ENCODE assay signal across 12 cellular contexts in the genomic region with DNA sequence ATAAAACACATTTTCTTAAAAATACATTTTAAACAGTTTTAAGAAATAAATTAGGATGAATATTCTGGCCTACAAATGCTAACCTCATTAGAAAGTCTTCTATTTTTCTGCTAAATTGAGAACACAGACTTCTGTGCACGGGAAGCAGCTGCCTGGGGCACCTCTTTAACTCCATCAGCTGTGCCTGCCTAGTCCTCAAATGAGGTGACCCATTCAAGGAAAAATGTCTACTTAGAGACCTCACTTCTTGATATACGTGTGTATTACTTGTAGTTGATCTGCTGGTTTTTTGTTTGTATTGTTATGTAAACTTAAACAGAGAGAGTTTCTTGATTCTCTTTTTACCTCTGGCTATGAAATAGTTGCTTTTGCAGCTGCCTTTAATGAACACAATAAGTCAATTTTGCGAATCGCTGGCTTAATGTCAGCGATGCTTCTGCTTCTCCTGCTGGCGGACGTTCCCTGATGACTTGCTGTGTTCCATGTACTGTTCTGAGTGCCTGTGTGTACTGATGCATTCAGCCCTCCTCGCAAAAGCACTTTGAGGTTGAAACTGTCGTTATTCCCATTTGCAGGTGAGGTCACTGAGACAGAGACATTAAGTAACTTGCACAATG.
DNase-seq lines count a peak whose midpoint lies in the region; ATAC-seq, FAIRE-seq and TF ChIP-seq lines count a peak whose summit lies in the region.
"Had no signal": no experiment of that assay in that cellular context is flagged by ENCODE, and none has a peak within 500 bp of the region (broad histone marks: within the 10 kb centered on the region; RNA-seq: fewer than 3 reads in every experiment).

No MANE protein-coding gene starts in this region.

- H3K9me2 ChIP-seq in PC-3 (replicated peaks; ENCODE audit: low read length) = no peaks in the 10 kb centered on the region

- no peaks in the 10 kb centered on the region for H3F3A ChIP-seq in PC-3 (ENCODE audit: low read length, unreplicated experiment)

- H3K9ac ChIP-seq in PC-3 (ENCODE audit: low read length) (no peak overlapping the region), skeletal muscle satellite cell (ENCODE audit: low read depth, low read length) (no peak overlapping the region)

- H3K9me3 ChIP-seq in PC-3 (ENCODE audit: low read length) = no peaks in the 10 kb centered on the region
- H3K9me3 ChIP-seq in skeletal muscle satellite cell (replicated peaks; ENCODE audit: low read length) = no peaks in the 10 kb centered on the region
- no peaks in the 10 kb centered on the region for H3K9me3 ChIP-seq in transverse colon
- H3K9me3 ChIP-seq: tibial nerve had no signal

- in situ Hi-C loops in transverse colon (cut with MboI; ENCODE audit: low pct_ligation_motif_present in 1 of 4, low pct_unique_long_range_greater_than_20kb in 1 of 4, low sequenced_read_pairs in 3 of 4) = no loop called here

- DNase-seq in H54 (ENCODE audit: insufficient read length, low spot score) (no peak), PC-3 (peak; percentile 24), head of caudate nucleus (peak in 39 of 42 donors; percentile 24 to 88 (median 63)), DMS153 (lab: John Stamatoyannopoulos, UW) (no peak), transverse colon (no peak)
- DNase-seq: activated CD4-positive, CD25-positive, alpha-beta regulatory T cell; activated effector memory CD4-positive, alpha-beta T cell treated with anti-CD3 and anti-CD28 coated beads, Interleukin-2, amount 50 U/mL, for 16 hours; NCI-H1048; stimulated activated CD4-positive, alpha-beta T cell treated with anti-CD3 and anti-CD28 coated beads, Interleukin-4, amount 100 ng/mL, for 4 hours had no signal

- no peaks in the 10 kb centered on the region for H3K4me1 ChIP-seq in PC-3 (ENCODE audit: insufficient read depth, low read length)
- H3K4me1 ChIP-seq in skeletal muscle satellite cell (ENCODE audit: control insufficient read depth, insufficient read depth, low read length) = no peaks in the 10 kb centered on the region
- H3K4me1 ChIP-seq in transverse colon = no peaks in the 10 kb centered on the region

- POLR2A ChIA-PET in PC-3 (lab: Charles Lee; ENCODE audit: unreplicated experiment) = no interaction called here

- H3K4me3 ChIP-seq in PC-3 (ENCODE audit: low read length) (peak overlapping the region; percentile 31; the same call in 1 of the 2 replicates), skeletal muscle satellite cell (ENCODE audit: low read length) (no peak overlapping the region), transverse colon (no peak overlapping the region)
- H3K4me3 ChIP-seq: tibial nerve had no signal

- ATAC-seq in PC-3 = peak; percentile 70
- no peak for ATAC-seq in HG03469 (IDR thresholded peaks at IDR 0.05; ENCODE audit: unreplicated experiment)

- H2AFZ ChIP-seq in PC-3 (ENCODE audit: low read length) = peak overlapping the region; percentile 74

- H3K27me3 ChIP-seq in PC-3 (ENCODE audit: low read length) (no peaks in the 10 kb centered on the region), skeletal muscle satellite cell (ENCODE audit: control insufficient read depth, insufficient read depth, low read length) (no peaks in the 10 kb centered on the region), transverse colon (no peaks in the 10 kb centered on the region)
- H3K27me3 ChIP-seq: tibial nerve had no signal

- BruUV-seq in PC-3 (replicated peaks; lab: Mats Ljungman, UMichigan) = no TSS peak

- TF ChIP-seq CTCF in PC-3 (conservative IDR thresholded peaks at IDR 0.05; ENCODE audit: low read depth, low read length) (no peak), transverse colon (IDR thresholded peaks at IDR 0.05) (no peak)

- CTCF ChIA-PET in PC-3 (lab: Charles Lee) = no interaction called here

- H3K27ac ChIP-seq in PC-3 (ENCODE audit: low read length) = no peak overlapping the region
- H3K27ac ChIP-seq in transverse colon = peak overlapping the region in 1 of 4 donors; percentile 4

- H4K20me1 ChIP-seq in PC-3 (ENCODE audit: low read length) = no peaks in the 10 kb centered on the region

- peak; percentile 52 for FAIRE-seq in H54 (lab: Jason Lieb, UNC)

- H3K79me2 ChIP-seq in PC-3 (ENCODE audit: low read length) = no peaks in the 10 kb centered on the region

- WGBS in transverse colon (ENCODE audit: low coverage in 1 of 2), 2 donors = 58 to 81% methylated on average over 6 to 9 of the region's 9 CpGs

- no peak for TF ChIP-seq POLR2A in H54 (IDR thresholded peaks at IDR 0.05; ENCODE audit: low read depth, low read length)
- TF ChIP-seq POLR2A in transverse colon (IDR thresholded peaks at IDR 0.05) = no peak

- intact Hi-C loops in PC-3 (cut with micrococcal nuclease) (no loop called here), head of caudate nucleus (cut with DNase I) (loop anchor here (10.0 kb wide), 1 partner anchor 118 kb away; a partner anchor contains a TSS), transverse colon (cut with DNase I; ENCODE audit: low total_unique reads) (no loop called here)

- peak overlapping the region; percentile 73 for H3K4me2 ChIP-seq in PC-3 (ENCODE audit: low read length)
- peak overlapping the region; percentile 42 for H3K4me2 ChIP-seq in skeletal muscle satellite cell (ENCODE audit: low read length)

- H3K36me3 ChIP-seq in PC-3 (ENCODE audit: low read depth, low read length) = no peaks in the 10 kb centered on the region
- no peaks in the 10 kb centered on the region for H3K36me3 ChIP-seq in skeletal muscle satellite cell (ENCODE audit: insufficient read depth, low read length)
- H3K36me3 ChIP-seq in transverse colon = no peaks in the 10 kb centered on the region

- TF ChIP-seq EP300 in transverse colon (IDR thresholded peaks at IDR 0.05; ENCODE audit: low read depth) = no peak

Comparison
In these comparisons a context has a peak if more than half of its experiments do, and no peak if none do; other contexts are left out.
1. DNase-seq: peak in PC-3 (single experiment) and head of caudate nucleus (39 of 42); none in H54 (single experiment), DMS153 (single experiment) and transverse colon (single experiment).